12 cellular contexts compared by ENCODE assay signal in genomic region chr4:85823295-85823694, GRCh38.
DNase-seq lines count a peak whose midpoint lies in the region; ATAC-seq and TF ChIP-seq lines count a peak whose summit lies in the region.
"Had no signal": no experiment of that assay in that cellular context is flagged by ENCODE, and none has a peak within 500 bp of the region (broad histone marks: within the 10 kb centered on the region; RNA-seq: fewer than 3 reads in every experiment).

No MANE protein-coding gene starts in this region.

- TF ChIP-seq EP300 in gastroesophageal sphincter (IDR thresholded peaks at IDR 0.05) = no peak

- no peaks in the 10 kb centered on the region for H3K27me3 Mint-ChIP-seq in activated CD4-positive, alpha-beta T cell treated with anti-CD3 and anti-CD28 coated beads for 36 hours
- H3K27me3 Mint-ChIP-seq: T-cell had no signal

- H3K4me1 Mint-ChIP-seq in activated CD4-positive, alpha-beta T cell treated with anti-CD3 and anti-CD28 coated beads for 36 hours = no peaks in the 10 kb centered on the region
- H3K4me1 Mint-ChIP-seq: T-cell had no signal

- H3K4me3 Mint-ChIP-seq in activated CD4-positive, alpha-beta T cell treated with anti-CD3 and anti-CD28 coated beads for 36 hours = no peak overlapping the region
- H3K4me3 Mint-ChIP-seq: T-cell had no signal

- WGBS in gastroesophageal sphincter (ENCODE audit: low coverage in 1 of 2), 2 donors = 17 to 50% methylated on average over 1 of the region's 1 CpG

- H3K4me1 ChIP-seq in SJCRH30 = peaks cover 38% of the 10 kb centered on the region
- peaks cover 13 to 52% (median 14%) of the 10 kb centered on the region in 3 donors for H3K4me1 ChIP-seq in gastroesophageal sphincter
- peaks cover 11% of the 10 kb centered on the region for H3K4me1 ChIP-seq in mucosa of descending colon (ENCODE audit: low read depth)

- H3K36me3 Mint-ChIP-seq in activated CD4-positive, alpha-beta T cell treated with anti-CD3 and anti-CD28 coated beads for 36 hours (ENCODE audit: low read depth) = no peaks in the 10 kb centered on the region
- H3K36me3 Mint-ChIP-seq: T-cell had no signal

- intact Hi-C loops in Right ventricle myocardium superior (cut with DNase I) (no loop called here), cardiac septum (cut with DNase I) (loop anchor here (10.0 kb wide), 1 partner anchor 212 kb away; no protein-coding TSS in a partner anchor), mucosa of descending colon (cut with DNase I, micrococcal nuclease) (no loop called here)
- intact Hi-C loops in activated CD4-positive, alpha-beta T cell treated with anti-CD3 and anti-CD28 coated beads for 36 hours (cut with DNase I, micrococcal nuclease) = no loop called here

- POLR2A ChIA-PET in activated CD4-positive, alpha-beta T cell treated with anti-CD3 and anti-CD28 coated beads for 36 hours (lab: Charles Lee) = no interaction called here

- no peak for DNase-seq in Right ventricle myocardium superior
- no peak for DNase-seq in cardiac septum (ENCODE audit: low spot score)
- peak; percentile 87 to 94 for DNase-seq in SJCRH30
- no peak for DNase-seq in stimulated activated naive CD4-positive, alpha-beta T cell treated with Interleukin-2 at 50 U/mL for 16 hours (lab: John Stamatoyannopoulos, UW)
- DNase-seq in mucosa of descending colon = no peak
- no peak for DNase-seq in activated CD4-positive, alpha-beta T cell treated with anti-CD3 and anti-CD28 coated beads for 36 hours
- DNase-seq in activated CD4-positive, CD25-positive, alpha-beta regulatory T cell (lab: John Stamatoyannopoulos, UW) = no peak
- DNase-seq: aorta, NCI-H1048, T-cell had no signal

- H3K27me3 ChIP-seq in SJCRH30 (no peaks in the 10 kb centered on the region), gastroesophageal sphincter (no peaks in the 10 kb centered on the region)

- no peak overlapping the region for H3K27ac Mint-ChIP-seq in activated CD4-positive, alpha-beta T cell treated with anti-CD3 and anti-CD28 coated beads for 36 hours
- H3K27ac Mint-ChIP-seq: T-cell had no signal

- H3K9me3 Mint-ChIP-seq in activated CD4-positive, alpha-beta T cell treated with anti-CD3 and anti-CD28 coated beads for 36 hours (ENCODE audit: low read depth) = peaks cover 2% of the 10 kb centered on the region

- H3K27ac ChIP-seq in SJCRH30 (peak overlapping the region; percentile 39), gastroesophageal sphincter (peak overlapping the region; percentile 11 to 44 (median 34))
- H3K27ac ChIP-seq: C4-2B had no signal

- H3K9me3 ChIP-seq in SJCRH30 (replicated peaks) (no peaks in the 10 kb centered on the region), gastroesophageal sphincter (no peaks in the 10 kb centered on the region), mucosa of descending colon (no peaks in the 10 kb centered on the region)

- H3K4me3 ChIP-seq in SJCRH30 = no peak overlapping the region
- H3K4me3 ChIP-seq in gastroesophageal sphincter = no peak overlapping the region
- H3K4me3 ChIP-seq in mucosa of descending colon = no peak overlapping the region

- TF ChIP-seq CTCF in gastroesophageal sphincter (IDR thresholded peaks at IDR 0.05) (no peak), mucosa of descending colon (IDR thresholded peaks at IDR 0.05) (no peak)

- ATAC-seq in Right ventricle myocardium superior (ENCODE audit: poor library complexity) (peak; percentile 39), gastroesophageal sphincter (no peak), mucosa of descending colon (no peak)
- no peak for ATAC-seq in activated CD4-positive, alpha-beta T cell treated with anti-CD3 and anti-CD28 coated beads for 36 hours
- ATAC-seq: T-cell had no signal

- no peak for TF ChIP-seq POLR2A in gastroesophageal sphincter (IDR thresholded peaks at IDR 0.05)

- H3K36me3 ChIP-seq in SJCRH30 (no peaks in the 10 kb centered on the region; the same call in 1 of the 2 replicates), gastroesophageal sphincter (no peaks in the 10 kb centered on the region), mucosa of descending colon (ENCODE audit: low read depth) (no peaks in the 10 kb centered on the region)

- CTCF ChIA-PET in activated CD4-positive, alpha-beta T cell treated with anti-CD3 and anti-CD28 coated beads for 36 hours (lab: Charles Lee) = no interaction called here

Comparison
In these comparisons a context has a peak if more than half of its experiments do, and no peak if none do; other contexts are left out.
1. DNase-seq: peak in SJCRH30 (2 of 2); none in Right ventricle myocardium superior (single experiment), cardiac septum (single experiment), stimulated activated naive CD4-positive, alpha-beta T cell treated with Interleukin-2 at 50 U/mL for 16 hours (single experiment), mucosa of descending colon (0 of 3), activated CD4-positive, alpha-beta T cell treated with anti-CD3 and anti-CD28 coated beads for 36 hours (single experiment) and activated CD4-positive, CD25-positive, alpha-beta regulatory T cell (0 of 4).